ENCODE assay signal across 9 cellular contexts in the genomic region with DNA sequence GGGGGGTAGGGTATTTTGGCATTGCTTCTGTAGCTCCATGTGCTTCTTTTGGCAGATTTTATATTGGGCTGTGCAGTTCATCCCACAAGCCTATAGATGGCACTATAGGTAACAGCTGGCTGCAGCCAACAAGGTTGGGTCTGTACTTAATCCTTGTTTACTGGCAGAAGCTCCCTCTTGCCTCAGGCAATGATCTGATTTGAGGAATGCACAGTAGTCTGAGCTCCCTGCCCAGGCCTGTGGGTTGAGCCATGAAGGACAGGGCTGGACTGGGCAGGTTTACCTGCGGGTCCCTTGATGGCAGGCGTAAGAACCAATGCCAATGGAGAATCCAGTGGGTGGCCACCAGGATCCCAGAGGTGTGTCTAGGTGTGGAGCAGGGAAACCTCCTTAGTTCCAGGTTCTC. TPM values are rescaled to one million over a fixed set of nuclear protein-coding genes. Genes with fewer than 3 reads are reported as not detected.
DNase-seq lines count a peak whose midpoint lies in the region; ATAC-seq and TF ChIP-seq lines count a peak whose summit lies in the region.
"Had no signal": no experiment of that assay in that cellular context is flagged by ENCODE, and none has a peak within 500 bp of the region (broad histone marks: within the 10 kb centered on the region; RNA-seq: fewer than 3 reads in every experiment).

No MANE protein-coding gene starts in this region.

- no peak overlapping the region for H3K4me2 ChIP-seq in hepatocyte

- 28% methylated on average over 2 of the region's 2 CpGs for WGBS in hepatocyte (ENCODE audit: low lambda C conversion rate, missing lambda C conversion rate)

- no peaks in the 10 kb centered on the region for H3K4me1 ChIP-seq in hepatocyte (ENCODE audit: insufficient read depth)

- no peaks in the 10 kb centered on the region for H3K4me1 Mint-ChIP-seq in activated CD8-positive, alpha-beta T cell treated with anti-CD3 and anti-CD28 coated beads, Interleukin-2, amount 10 ng/mL, durations not matched to agents 7 days and 5 days (ENCODE audit: low read depth)

- no peaks in the 10 kb centered on the region for H3K27me3 ChIP-seq in hepatocyte

- H4K20me1 ChIP-seq in hepatocyte (ENCODE audit: insufficient read depth, poor library complexity, severe bottlenecking), result no peaks in the 10 kb centered on the region

- peak; percentile 28 for TF ChIP-seq CTCF in hepatocyte (IDR thresholded peaks at IDR 0.05; ENCODE audit: poor library complexity)

- POLR2A ChIA-PET in activated CD8-positive, alpha-beta T cell treated with anti-CD3 and anti-CD28 coated beads, Interleukin-2, amount 10 ng/mL, durations not matched to agents 7 days and 5 days (lab: Charles Lee), result no interaction called here

- CTCF ChIA-PET in activated CD8-positive, alpha-beta T cell treated with anti-CD3 and anti-CD28 coated beads, Interleukin-2, amount 10 ng/mL, durations not matched to agents 7 days and 5 days (lab: Charles Lee), result interaction anchor here (0.6 to 2.0 kb wide), 37 partner anchors 9 to 850 kb away, joined by 3 to 48 read pairs (median 4); no protein-coding TSS in a partner anchor

- no peak overlapping the region for H3K27ac Mint-ChIP-seq in activated CD8-positive, alpha-beta T cell treated with anti-CD3 and anti-CD28 coated beads, Interleukin-2, amount 10 ng/mL, durations not matched to agents 7 days and 5 days

- H3K79me2 ChIP-seq in hepatocyte, result no peaks in the 10 kb centered on the region

- no peaks in the 10 kb centered on the region for H3K9me2 ChIP-seq in hepatocyte (replicated peaks; ENCODE audit: insufficient read depth)

- peak; percentile 68 for DNase-seq in COLO829 (ENCODE audit: low spot score)
- DNase-seq in NCI-H1092 (lab: John Stamatoyannopoulos, UW), result peak; percentile 6
- DNase-seq in activated CD8-positive, alpha-beta T cell treated with anti-CD3 and anti-CD28 coated beads, Interleukin-2, amount 10 ng/mL, durations not matched to agents 7 days and 5 days, result peak; percentile 47
- peak; percentile 4 for DNase-seq in hepatocyte (ENCODE audit: low spot score)
- DNase-seq in stromal cell of bone marrow (ENCODE audit: low read depth), result peak; percentile 3
- no peak for DNase-seq in NCI-H510A (lab: John Stamatoyannopoulos, UW)

- H3K27ac ChIP-seq in hepatocyte, result no peak overlapping the region

- H3K36me3 ChIP-seq in hepatocyte (replicated peaks; ENCODE audit: insufficient read depth, low read depth), result no peaks in the 10 kb centered on the region

- H3K27me3 Mint-ChIP-seq in activated CD8-positive, alpha-beta T cell treated with anti-CD3 and anti-CD28 coated beads, Interleukin-2, amount 10 ng/mL, durations not matched to agents 7 days and 5 days (ENCODE audit: low read depth), result peaks cover 30% of the 10 kb centered on the region

- no peak overlapping the region for H3K4me3 ChIP-seq in hepatocyte

- no peaks in the 10 kb centered on the region for H3K9me3 ChIP-seq in hepatocyte (ENCODE audit: low read depth)

- no peak overlapping the region for H2AFZ ChIP-seq in hepatocyte

- H3K36me3 Mint-ChIP-seq in activated CD8-positive, alpha-beta T cell treated with anti-CD3 and anti-CD28 coated beads, Interleukin-2, amount 10 ng/mL, durations not matched to agents 7 days and 5 days (ENCODE audit: low read depth), result no peaks in the 10 kb centered on the region

- ATAC-seq in GM18867 (IDR thresholded peaks at IDR 0.05; ENCODE audit: unreplicated experiment), result peak; percentile 53
- peak; percentile 51 for ATAC-seq in activated CD8-positive, alpha-beta T cell treated with anti-CD3 and anti-CD28 coated beads, Interleukin-2, amount 10 ng/mL, durations not matched to agents 7 days and 5 days
- ATAC-seq in HG03442 (IDR thresholded peaks at IDR 0.05; ENCODE audit: unreplicated experiment), result no peak

- H3K4me3 Mint-ChIP-seq in activated CD8-positive, alpha-beta T cell treated with anti-CD3 and anti-CD28 coated beads, Interleukin-2, amount 10 ng/mL, durations not matched to agents 7 days and 5 days, result no peak overlapping the region

- H3K9me3 Mint-ChIP-seq in activated CD8-positive, alpha-beta T cell treated with anti-CD3 and anti-CD28 coated beads, Interleukin-2, amount 10 ng/mL, durations not matched to agents 7 days and 5 days (ENCODE audit: insufficient read depth), result no peaks in the 10 kb centered on the region

RNA-seq across cellular contexts. Expression of gene OR1J2, which starts 11.7 kb away (rescaled TPM):
- not detected for total RNA-seq in activated CD8-positive, alpha-beta T cell treated with anti-CD3 and anti-CD28 coated beads, Interleukin-2, amount 10 ng/mL, durations not matched to agents 7 days and 5 days
- not detected in 2 replicates for total RNA-seq in hepatocyte
- not detected in 2 replicates for polyA plus RNA-seq in hepatocyte
- total RNA-seq: activated CD8-positive, alpha-beta memory T cell treated with anti-CD3 and anti-CD28 coated beads for 36 hours had no signal

RNA-seq across cellular contexts. Expression of gene OR1J4, which starts 20.1 kb away (rescaled TPM):
- not detected for total RNA-seq in activated CD8-positive, alpha-beta T cell treated with anti-CD3 and anti-CD28 coated beads, Interleukin-2, amount 10 ng/mL, durations not matched to agents 7 days and 5 days
- total RNA-seq in hepatocyte, result not detected in 2 replicates
- not detected in 2 replicates for polyA plus RNA-seq in hepatocyte
- total RNA-seq: activated CD8-positive, alpha-beta memory T cell treated with anti-CD3 and anti-CD28 coated beads for 36 hours had no signal

RNA-seq across cellular contexts. Expression of gene OR1J1, which starts 21.2 kb away (rescaled TPM):
- not detected for total RNA-seq in activated CD8-positive, alpha-beta T cell treated with anti-CD3 and anti-CD28 coated beads, Interleukin-2, amount 10 ng/mL, durations not matched to agents 7 days and 5 days
- total RNA-seq in hepatocyte, result not detected in 2 replicates
- not detected in 2 replicates for polyA plus RNA-seq in hepatocyte
- total RNA-seq: activated CD8-positive, alpha-beta memory T cell treated with anti-CD3 and anti-CD28 coated beads for 36 hours had no signal

RNA-seq across cellular contexts. Expression of gene OR1N1, which starts 28.2 kb away (rescaled TPM):
- not detected for total RNA-seq in activated CD8-positive, alpha-beta T cell treated with anti-CD3 and anti-CD28 coated beads, Interleukin-2, amount 10 ng/mL, durations not matched to agents 7 days and 5 days
- not detected in 2 replicates for total RNA-seq in hepatocyte
- polyA plus RNA-seq in hepatocyte, result not detected in 2 replicates
- total RNA-seq: activated CD8-positive, alpha-beta memory T cell treated with anti-CD3 and anti-CD28 coated beads for 36 hours had no signal

RNA-seq across cellular contexts. Expression of gene OR1N2, which starts 54.0 kb away (rescaled TPM):
- total RNA-seq in activated CD8-positive, alpha-beta T cell treated with anti-CD3 and anti-CD28 coated beads, Interleukin-2, amount 10 ng/mL, durations not matched to agents 7 days and 5 days, result not detected
- not detected in 2 replicates for total RNA-seq in hepatocyte
- polyA plus RNA-seq in hepatocyte, result not detected in 2 replicates
- total RNA-seq: activated CD8-positive, alpha-beta memory T cell treated with anti-CD3 and anti-CD28 coated beads for 36 hours had no signal
